In genomic region chr11:112922606-112923005, GRCh38 we compare ENCODE assay signal across 21 cellular contexts. TPM values are rescaled to one million over a fixed set of nuclear protein-coding genes. Genes with fewer than 3 reads are reported as not detected.
DNase-seq lines count a peak whose midpoint lies in the region; ATAC-seq and TF ChIP-seq lines count a peak whose summit lies in the region.
"Had no signal": no experiment of that assay in that cellular context is flagged by ENCODE, and none has a peak within 500 bp of the region (broad histone marks: within the 10 kb centered on the region; RNA-seq: fewer than 3 reads in every experiment).

No MANE protein-coding gene starts in this region.

- peaks cover 2 to 3% of the 10 kb centered on the region in 2 experiments; a peak in 3 of 5 replicates for H3K9me3 Mint-ChIP-seq in H9
- peaks cover 6% of the 10 kb centered on the region for H3K9me3 Mint-ChIP-seq in endodermal cell
- H3K9me3 Mint-ChIP-seq: CD4-positive, alpha-beta T cell had no signal

- no peak overlapping the region for H2BK5ac ChIP-seq in H9 (ENCODE audit: insufficient read length, low read length)

- H3K14ac ChIP-seq in H9 (ENCODE audit: insufficient read depth, low read length): no peak overlapping the region

- no peaks in the 10 kb centered on the region for H3K27me3 ChIP-seq in H9 (ENCODE audit: insufficient read depth, low read length)
- H3K27me3 ChIP-seq in endodermal cell (ENCODE audit: control insufficient read depth, insufficient read depth, low read length, poor library complexity, severe bottlenecking): peaks cover 5% of the 10 kb centered on the region
- no peaks in the 10 kb centered on the region for H3K27me3 ChIP-seq in A673 (replicated peaks; ENCODE audit: insufficient read depth, low read depth, low read length, poor library complexity)

- WGBS in H9 (ENCODE audit: extremely low coverage, insufficient read length, low lambda C conversion rate): no CpG with 5 or more reads among the region's 2 CpGs
- WGBS in endodermal cell (ENCODE audit: insufficient coverage in 1 of 2, insufficient read length in 1 of 2), 2 experiments: 85% methylated on average over 1 of the region's 2 CpGs; no CpG with 5 or more reads in 1 of the 2 experiments

- CTCF ChIA-PET in A673 (lab: Charles Lee): no interaction called here

- no peaks in the 10 kb centered on the region for H3K36me3 ChIP-seq in endodermal cell (ENCODE audit: control insufficient read depth, insufficient read depth, low read length)
- H3K36me3 ChIP-seq in A673 (ENCODE audit: insufficient read depth, low read length, poor library complexity, severe bottlenecking): no peaks in the 10 kb centered on the region

- no peak overlapping the region for H3K23ac ChIP-seq in H9 (ENCODE audit: insufficient read length, low read depth, low read length)

- H2BK120ac ChIP-seq in H9 (ENCODE audit: low read depth, low read length, poor library complexity, severe bottlenecking): no peak overlapping the region

- H3K4me2 ChIP-seq in H9 (ENCODE audit: insufficient read depth, insufficient read length, low read length): peak overlapping the region; percentile 66

- H4K20me1 ChIP-seq in H9 (ENCODE audit: control insufficient read depth, insufficient read depth, insufficient read length): no peaks in the 10 kb centered on the region

- POLR2A ChIA-PET in A673 (lab: Charles Lee; ENCODE audit: low non-redundant PET): no interaction called here

- H4K8ac ChIP-seq in H9 (replicated peaks; ENCODE audit: insufficient read length, low read depth, low read length): no peak overlapping the region

- H3K27ac ChIP-seq in H9 (ENCODE audit: insufficient read length, low read depth, low read length) (no peak overlapping the region), endodermal cell (ENCODE audit: low read depth, low read length) (no peak overlapping the region), A673 (ENCODE audit: low read depth, low read length, poor library complexity, severe bottlenecking) (no peak overlapping the region)

- H2AK5ac ChIP-seq in H9 (ENCODE audit: insufficient read length, low read length): no peak overlapping the region

- H3K4me1 Mint-ChIP-seq in H9 (peaks cover 22 to 30% of the 10 kb centered on the region in 2 experiments), endodermal cell (peaks cover 15% of the 10 kb centered on the region)
- H3K4me1 Mint-ChIP-seq: IgD-negative memory B cell had no signal

- H2AFZ ChIP-seq in H9 (ENCODE audit: low read length): no peak overlapping the region

- no peaks in the 10 kb centered on the region for H3K9me3 ChIP-seq in H9 (ENCODE audit: control insufficient read depth, low read depth, low read length)
- no peaks in the 10 kb centered on the region for H3K9me3 ChIP-seq in endodermal cell (ENCODE audit: control insufficient read depth, low read length)
- no peaks in the 10 kb centered on the region for H3K9me3 ChIP-seq in A673 (ENCODE audit: low read depth, low read length, poor library complexity, severe bottlenecking)
- H3K9me3 ChIP-seq: Caco-2 had no signal

- no peak overlapping the region for H3T11ph ChIP-seq in H9 (ENCODE audit: low read length)

- H3K36me3 Mint-ChIP-seq in H9 (ENCODE audit: insufficient read depth in 1 of 3, low read depth in 3 of 3) (peaks cover 0 to 3% (median 2%) of the 10 kb centered on the region in 3 experiments; a peak in 2 of 7 replicates), endodermal cell (ENCODE audit: low read depth) (no peaks in the 10 kb centered on the region)
- H3K36me3 Mint-ChIP-seq: IgD-negative memory B cell had no signal

- H4K91ac ChIP-seq in H9 (ENCODE audit: insufficient read length, low read depth, low read length): no peak overlapping the region

- no peak for ATAC-seq in HG03378 (IDR thresholded peaks at IDR 0.05; ENCODE audit: unreplicated experiment)
- ATAC-seq: Right ventricle myocardium inferior had no signal

- intact Hi-C loops in A673 (cut with micrococcal nuclease; ENCODE audit: unreplicated experiment): no loop called here

- H3K9ac ChIP-seq in H9 (ENCODE audit: extremely low read depth, insufficient read length, low read length) (no peak overlapping the region), endodermal cell (ENCODE audit: extremely low read depth, low read length, poor library complexity, severe bottlenecking) (no peak overlapping the region)

- H3K23me2 ChIP-seq in H9 (ENCODE audit: insufficient read length, low read depth, low read length, poor library complexity, severe bottlenecking): no peaks in the 10 kb centered on the region

- H3K4me3 ChIP-seq in endodermal cell (ENCODE audit: low read length) (no peak overlapping the region), A673 (ENCODE audit: low read depth, low read length, poor library complexity, severe bottlenecking) (no peak overlapping the region)

- H2BK15ac ChIP-seq in H9 (ENCODE audit: low read depth, low read length): no peak overlapping the region

- H3K27ac Mint-ChIP-seq in H9: peak overlapping the region in 1 of 3 experiments; percentile 37; a peak in 1 of 7 replicates
- H3K27ac Mint-ChIP-seq in endodermal cell: no peak overlapping the region
- H3K27ac Mint-ChIP-seq: CD4-positive, alpha-beta T cell; HFFc6 had no signal

- H3K18ac ChIP-seq in H9 (ENCODE audit: insufficient read length, low read depth, low read length): no peak overlapping the region

- no peaks in the 10 kb centered on the region for H3K79me1 ChIP-seq in H9 (ENCODE audit: insufficient read depth, low read depth, low read length, poor library complexity, severe bottlenecking)

- no TSS peak for BruUV-seq in A673 (replicated peaks; lab: Mats Ljungman, UMichigan)

- DNase-seq in H9 (peak; percentile 72), NCI-H748 treated with DMSO at 0.1 percent for 48 hours (lab: John Stamatoyannopoulos, UW) (peak; percentile 23), endodermal cell (peak; percentile 76), iPS-NIHi11 (ENCODE audit: low spot score) (peak; percentile 49), A673 (ENCODE audit: low spot score) (no peak)
- DNase-seq in activated CD8-positive, alpha-beta memory T cell treated with anti-CD3 and anti-CD28 coated beads for 24 hours: no peak
- DNase-seq in stimulated activated CD4-positive, alpha-beta T cell treated with anti-CD3 and anti-CD28 coated beads, Interleukin-4, amount 100 ng/mL, for 24 hours: no peak
- DNase-seq: Caco-2; CD4-positive, alpha-beta T cell; DMS 273 treated with DMSO at 0.1 percent for 48 hours; DND-41; HFFc6; NCI-H1694; NCI-H2081 treated with DMSO at 0.1 percent for 48 hours; NCI-H2171 treated with DMSO at 0.1 percent for 48 hours; NCI-H524 treated with DMSO at 0.1 percent for 48 hours had no signal

- peaks cover 11% of the 10 kb centered on the region; the same call in 1 of the 2 replicates for H3K4me1 ChIP-seq in H9 (ENCODE audit: insufficient read depth, low read length)
- H3K4me1 ChIP-seq in endodermal cell (ENCODE audit: control insufficient read depth, insufficient read depth, low read length): no peaks in the 10 kb centered on the region
- no peaks in the 10 kb centered on the region for H3K4me1 ChIP-seq in A673 (ENCODE audit: insufficient read depth, low read length, poor library complexity, severe bottlenecking)
- H3K4me1 ChIP-seq: Caco-2 had no signal

- no peaks in the 10 kb centered on the region for H3K79me2 ChIP-seq in H9 (ENCODE audit: insufficient read depth, low read length)

- H3K56ac ChIP-seq in H9 (ENCODE audit: insufficient read length, low read depth, low read length): no peak overlapping the region

- H4K5ac ChIP-seq in H9 (ENCODE audit: insufficient read length, low read depth, low read length): no peak overlapping the region

- TF ChIP-seq CTCF in H9 (conservative IDR thresholded peaks at IDR 0.05) (no peak), endodermal cell (conservative IDR thresholded peaks at IDR 0.05) (no peak), A673 (conservative IDR thresholded peaks at IDR 0.05; ENCODE audit: low read depth, low read length) (no peak)

- H2BK12ac ChIP-seq in H9 (ENCODE audit: insufficient read length, low read depth, low read length): no peak overlapping the region

- no peak overlapping the region for H2BK20ac ChIP-seq in H9 (ENCODE audit: low read depth, low read length, poor library complexity, severe bottlenecking)

- H3K27me3 Mint-ChIP-seq in H9 (ENCODE audit: low read depth) (peaks cover 49% of the 10 kb centered on the region), endodermal cell (ENCODE audit: insufficient read depth) (peaks cover 55% of the 10 kb centered on the region)
- H3K27me3 Mint-ChIP-seq: IgD-negative memory B cell had no signal

- no peak overlapping the region for H3K4ac ChIP-seq in H9 (ENCODE audit: low read depth, low read length)

- H3K4me3 Mint-ChIP-seq in H9: peak overlapping the region in 1 of 2 experiments; percentile 57; a peak in 2 of 5 replicates
- no peak overlapping the region for H3K4me3 Mint-ChIP-seq in endodermal cell
- H3K4me3 Mint-ChIP-seq: CD4-positive, alpha-beta T cell; HFFc6; IgD-negative memory B cell had no signal

RNA-seq across cellular contexts. Expression of gene NCAM1, which starts 38.6 kb away (rescaled TPM):
- total RNA-seq in H9 (2021) (2.2 and 2.5 TPM in 2 replicates), endodermal cell (1 to 10 TPM; 1.6 to 2.9 TPM), A673 (2021) (12.0 and 14.3 TPM in 2 replicates)
- polyA plus RNA-seq in endodermal cell (2013, experiment 1 of 2): 80.8 TPM
- polyA plus RNA-seq in endodermal cell (2013, experiment 2 of 2): 75.8 TPM
- total RNA-seq: G401, SK-MEL-5 had no signal
- polyA plus RNA-seq: IgD-negative memory B cell had no signal

Comparison
In these comparisons a context has a peak if more than half of its experiments do, and no peak if none do; other contexts are left out.
1. DNase-seq: peak in H9 (single experiment), NCI-H748 treated with DMSO at 0.1 percent for 48 hours (single experiment), endodermal cell (single experiment) and iPS-NIHi11 (single experiment); none in activated CD8-positive, alpha-beta memory T cell treated with anti-CD3 and anti-CD28 coated beads for 24 hours (single experiment), A673 (single experiment) and stimulated activated CD4-positive, alpha-beta T cell treated with anti-CD3 and anti-CD28 coated beads, Interleukin-4, amount 100 ng/mL, for 24 hours (single experiment).